ENCODE assay signal across 8 cellular contexts in genomic region chr7:122886357-122887081, GRCh38. TPM values are rescaled to one million over a fixed set of nuclear protein-coding genes. Genes with fewer than 3 reads are reported as not detected.
A peak's percentile ranks its signal among the peaks of the same experiment; 100 is the strongest.
DNase-seq lines count a peak whose midpoint lies in the region; ATAC-seq and TF ChIP-seq lines count a peak whose summit lies in the region.

Gene CADPS2 (minus strand): TSS chr7:122886460. CDS start chr7:122886337, 123 bp downstream.

- intact Hi-C loops in naive thymus-derived CD4-positive, alpha-beta T cell (cut with micrococcal nuclease) = loop anchor here in 1 of 2 donors (5.0 kb wide), 1 partner anchor 1526 kb away; no protein-coding TSS in a partner anchor
- intact Hi-C loops in aorta (cut with DNase I) = loop anchor here in 1 of 2 donors (10.0 kb wide), 1 partner anchor 742 kb away; the partner anchor contains the start of gene AASS

- no peaks in the 10 kb centered on the region for H3K27me3 ChIP-seq in naive thymus-derived CD4-positive, alpha-beta T cell (ENCODE audit: control insufficient read depth in 2 of 2, insufficient read depth in 2 of 2, low read length in 2 of 2)
- H3K27me3 ChIP-seq in aorta (ENCODE audit: control insufficient read depth in 1 of 2, insufficient read depth in 2 of 2, low read length in 1 of 2) = no peaks in the 10 kb centered on the region

- peaks cover 0 to 7% (median 0%) of the 10 kb centered on the region in 5 donors for H3K36me3 Mint-ChIP-seq in naive thymus-derived CD4-positive, alpha-beta T cell

- H3K4me3 Mint-ChIP-seq in naive thymus-derived CD4-positive, alpha-beta T cell = peak within 1 kb of the TSS; percentile 6 to 68 (median 54)

- H3K4me3 ChIP-seq in foreskin fibroblast (ENCODE audit: low read depth in 1 of 2, low read length in 2 of 2) = peak within 1 kb of the TSS; percentile 64 to 66
- no peak within 1 kb of the TSS for H3K4me3 ChIP-seq in naive thymus-derived CD4-positive, alpha-beta T cell (ENCODE audit: low read length)
- peak within 1 kb of the TSS; percentile 56 to 83 for H3K4me3 ChIP-seq in aorta (ENCODE audit: low read length in 2 of 2)

- ATAC-seq in GM18520 (IDR thresholded peaks at IDR 0.05; ENCODE audit: unreplicated experiment) (peak; percentile 61), HG02970 (IDR thresholded peaks at IDR 0.05; ENCODE audit: low FRiP score, unreplicated experiment) (peak; percentile 78), aorta (ENCODE audit: low FRiP score) (peak; percentile 92)
- ATAC-seq in naive thymus-derived CD4-positive, alpha-beta T cell = no peak

- no peaks in the 10 kb centered on the region for H3K4me1 ChIP-seq in naive thymus-derived CD4-positive, alpha-beta T cell (ENCODE audit: control insufficient read depth in 2 of 2, insufficient read depth in 2 of 2, low read length in 2 of 2)
- H3K4me1 ChIP-seq in aorta (ENCODE audit: control insufficient read depth in 1 of 2, insufficient read depth in 2 of 2, low read length in 2 of 2) = no peaks in the 10 kb centered on the region

- H3K27me3 Mint-ChIP-seq in naive thymus-derived CD4-positive, alpha-beta T cell = peaks cover 59 to 72% (median 63%) of the 10 kb centered on the region in 5 donors

- H3K9me3 ChIP-seq in naive thymus-derived CD4-positive, alpha-beta T cell (ENCODE audit: control insufficient read depth in 2 of 3, low read length in 3 of 3) = no peaks in the 10 kb centered on the region
- H3K9me3 ChIP-seq in aorta (ENCODE audit: control insufficient read depth, low read length) = no peaks in the 10 kb centered on the region

- in situ Hi-C loops in ACHN (cut with HindIII; ENCODE audit: low pct_ligation_motif_present, low pct_unique_long_range_greater_than_20kb, low sequenced_read_pairs) = no loop called here

- 0 to 1% methylated on average over 58 to 73 of the region's 73 CpGs for WGBS in aorta, 2 donors

- TF ChIP-seq CTCF in foreskin fibroblast (IDR thresholded peaks at IDR 0.05; ENCODE audit: low read depth, low read length) = peak; percentile 9

- H3K36me3 ChIP-seq in naive thymus-derived CD4-positive, alpha-beta T cell (ENCODE audit: control insufficient read depth in 2 of 3, insufficient read depth in 3 of 3, low read length in 3 of 3) = no peaks in the 10 kb centered on the region
- H3K36me3 ChIP-seq in aorta (ENCODE audit: control insufficient read depth in 1 of 2, insufficient read depth in 2 of 2, low read length in 1 of 2) = no peaks in the 10 kb centered on the region

- no peak within 1 kb of the TSS for H3K27ac ChIP-seq in naive thymus-derived CD4-positive, alpha-beta T cell (ENCODE audit: low read depth, low read length)
- H3K27ac ChIP-seq in aorta (ENCODE audit: low read depth in 1 of 2, low read length in 2 of 2) = peak within 1 kb of the TSS; percentile 14 to 81

- H3K9me3 Mint-ChIP-seq in naive thymus-derived CD4-positive, alpha-beta T cell = peaks cover 0 to 11% (median 3%) of the 10 kb centered on the region in 11 donors

- CTCF ChIA-PET in naive thymus-derived CD4-positive, alpha-beta T cell (lab: Charles Lee) = no interaction called here

- DNase-seq in ACHN = peak; percentile 98
- peak; percentile 90 to 94 for DNase-seq in NCI-H2081 (lab: John Stamatoyannopoulos, UW)
- DNase-seq in activated T-cell treated with anti-CD3 and anti-CD28 coated beads, Interleukin-2, amount 50 U/mL, for 48 hours = peak; percentile 22 to 41
- peak; percentile 49 to 55 for DNase-seq in foreskin fibroblast
- peak in 1 of 9 donors; percentile 34 for DNase-seq in naive thymus-derived CD4-positive, alpha-beta T cell
- DNase-seq in aorta = peak; percentile 86 to 94

- H3K27ac Mint-ChIP-seq in naive thymus-derived CD4-positive, alpha-beta T cell = no peak within 1 kb of the TSS

- peaks cover 0 to 14% (median 10%) of the 10 kb centered on the region in 7 donors for H3K4me1 Mint-ChIP-seq in naive thymus-derived CD4-positive, alpha-beta T cell

- POLR2A ChIA-PET in naive thymus-derived CD4-positive, alpha-beta T cell (lab: Charles Lee) = no interaction called here

RNA-seq across cellular contexts. Expression of gene CADPS2, which starts in this region (rescaled TPM):
- not detected for total RNA-seq in naive thymus-derived CD4-positive, alpha-beta T cell
- not detected for polyA plus RNA-seq in naive thymus-derived CD4-positive, alpha-beta T cell
- total RNA-seq in aorta = 10 to 100 TPM; 15.2 to 23.8 TPM
- 1 to 10 TPM; 5.9 to 6.9 TPM for polyA plus RNA-seq in aorta

Comparison
In these comparisons a context has a peak if more than half of its experiments do, and no peak if none do; other contexts are left out.
1. RNA of gene CADPS2 (total RNA-seq): 15.2 to 23.8 TPM in aorta; not detected in naive thymus-derived CD4-positive, alpha-beta T cell; every median in the first group is over 10 times any median in the second.
2. RNA of gene CADPS2 (polyA plus RNA-seq): 5.9 to 6.9 TPM in aorta; not detected in naive thymus-derived CD4-positive, alpha-beta T cell; every median in the first group is over 4 times any median in the second.